Comparison of ENCODE assay signal across 30 cellular contexts in genomic region chr10:963186-963585, GRCh38.
"Had no signal": no experiment of that assay in that cellular context is flagged by ENCODE, and none has a peak within 500 bp of the region (broad histone marks: within the 10 kb centered on the region; RNA-seq: fewer than 3 reads in every experiment).

No MANE protein-coding gene starts in this region.

- H3K9me3 Mint-ChIP-seq: activated CD4-positive, alpha-beta memory T cell treated with anti-CD3 and anti-CD28 coated beads, Interleukin-2, amount 10 ng/mL, durations not matched to agents 7 days and 5 days; activated naive CD8-positive, alpha-beta T cell treated with anti-CD3 and anti-CD28 coated beads, Interleukin-2, amount 50 U/mL, for 24 hours; central memory CD8-positive, alpha-beta T cell had no signal

- H3K9me3 ChIP-seq: MG63, SJCRH30 had no signal

- H3K4me3 ChIP-seq: cardiac muscle cell, MG63, SJCRH30, SK-N-MC had no signal

- H3K4me3 Mint-ChIP-seq: activated CD4-positive, alpha-beta memory T cell treated with anti-CD3 and anti-CD28 coated beads, Interleukin-2, amount 10 ng/mL, durations not matched to agents 7 days and 5 days; activated naive CD4-positive, alpha-beta T cell treated with anti-CD3 and anti-CD28 coated beads, Interleukin-2, amount 10 ng/mL, durations not matched to agents 7 days and 5 days; activated naive CD8-positive, alpha-beta T cell; activated naive CD8-positive, alpha-beta T cell treated with anti-CD3 and anti-CD28 coated beads, Interleukin-2, amount 50 U/mL, for 24 hours; activated T-cell treated with anti-CD3 and anti-CD28 coated beads, Interleukin-2, amount 50 U/mL, for 72 hours; central memory CD8-positive, alpha-beta T cell had no signal

- H3K4me1 ChIP-seq: SJCRH30 had no signal

- H3K36me3 ChIP-seq: cardiac muscle cell, MG63, SJCRH30, WERI-Rb-1 had no signal

- H3K4me1 Mint-ChIP-seq: central memory CD8-positive, alpha-beta T cell had no signal

- H3K27ac ChIP-seq: cardiac muscle cell, SJCRH30, SK-N-MC, WERI-Rb-1 had no signal

- DNase-seq: activated CD4-positive, alpha-beta memory T cell treated with anti-CD3 and anti-CD28 coated beads, Interleukin-2, amount 10 ng/mL, durations not matched to agents 7 days and 5 days; activated CD4-positive, alpha-beta T cell treated with anti-CD3 and anti-CD28 coated beads for 1 hour; activated CD4-positive, alpha-beta T cell treated with anti-CD3 and anti-CD28 coated beads for 48 hours; activated CD4-positive, CD25-positive, alpha-beta regulatory T cell; activated naive CD4-positive, alpha-beta T cell treated with anti-CD3 and anti-CD28 coated beads, Interleukin-2, amount 10 ng/mL, durations not matched to agents 7 days and 5 days; activated naive CD8-positive, alpha-beta T cell treated with anti-CD3 and anti-CD28 coated beads, Interleukin-2, amount 50 U/mL, for 24 hours; activated T-cell treated with anti-CD3 and anti-CD28 coated beads, Interleukin-2, amount 50 U/mL, for 1 hour; activated T-cell treated with anti-CD3 and anti-CD28 coated beads, Interleukin-2, amount 50 U/mL, for 72 hours; amniotic stem cell; aorta; Kasumi-1; KG1; MG63; MV-4-11; NCI-H1092; NCI-H1436 treated with DMSO at 0.1 percent for 48 hours; NCI-H1694 treated with DMSO at 0.1 percent for 48 hours; NCI-H2029; NCI-H345; NCI-H524 treated with DMSO at 0.1 percent for 48 hours; SHP77; SJCRH30; T1000; WERI-Rb-1 had no signal

- H3K36me3 Mint-ChIP-seq: activated naive CD4-positive, alpha-beta T cell treated with anti-CD3 and anti-CD28 coated beads, Interleukin-2, amount 10 ng/mL, durations not matched to agents 7 days and 5 days; activated naive CD8-positive, alpha-beta T cell had no signal

- H3K27me3 ChIP-seq: cardiac muscle cell, MG63, SJCRH30 had no signal

- H3K27ac Mint-ChIP-seq: activated CD4-positive, alpha-beta memory T cell treated with anti-CD3 and anti-CD28 coated beads, Interleukin-2, amount 10 ng/mL, durations not matched to agents 7 days and 5 days; activated naive CD4-positive, alpha-beta T cell treated with anti-CD3 and anti-CD28 coated beads, Interleukin-2, amount 10 ng/mL, durations not matched to agents 7 days and 5 days; activated naive CD8-positive, alpha-beta T cell; activated naive CD8-positive, alpha-beta T cell treated with anti-CD3 and anti-CD28 coated beads, Interleukin-2, amount 50 U/mL, for 24 hours; activated T-cell treated with anti-CD3 and anti-CD28 coated beads, Interleukin-2, amount 50 U/mL, for 72 hours; activated T-helper 2 cell treated with anti-CD3 and anti-CD28 coated beads, Interferon-gamma antibody, Interleukin-2, Interleukin-4, amounts not matched to agents 10 μg/mL and 5 μg/mL and 100 μg/mL, durations not matched to agents 14 hours and 24 hours and 36 hours had no signal

- ATAC-seq: activated naive CD8-positive, alpha-beta T cell treated with anti-CD3 and anti-CD28 coated beads, Interleukin-2, amount 50 U/mL, for 24 hours; activated T-cell treated with anti-CD3 and anti-CD28 coated beads, Interleukin-2, amount 50 U/mL, for 72 hours; Panc1 had no signal
